ENCODE assay signal across 2 cellular contexts in the genomic region with DNA sequence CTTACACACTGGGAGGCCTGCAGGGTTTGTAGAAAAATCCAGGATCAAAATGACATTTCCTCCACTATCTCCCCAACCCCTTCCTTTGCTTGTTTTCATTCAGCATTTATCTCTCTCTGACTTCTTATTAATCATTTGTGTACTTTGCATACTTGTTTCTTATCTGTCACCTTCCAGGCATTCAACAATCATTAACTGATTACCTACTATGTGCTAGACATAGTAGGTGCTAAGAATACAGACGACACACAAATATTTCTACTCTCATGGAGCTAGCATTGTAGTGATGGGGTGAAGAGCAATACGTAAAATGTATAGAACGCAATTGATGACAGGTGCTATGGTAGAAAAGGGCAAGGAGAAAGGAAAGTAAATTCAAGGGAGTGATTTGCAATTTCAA.
A peak's percentile ranks its signal among the peaks of the same experiment; 100 is the strongest.
TF ChIP-seq lines count a peak whose summit lies in the region.

No MANE protein-coding gene starts in this region.

TF ChIP-seq in HepG2, 621 proteins besides CTCF, POLR2A, EP300 and RAD21:
- TF ChIP-seq, protein P1, sequence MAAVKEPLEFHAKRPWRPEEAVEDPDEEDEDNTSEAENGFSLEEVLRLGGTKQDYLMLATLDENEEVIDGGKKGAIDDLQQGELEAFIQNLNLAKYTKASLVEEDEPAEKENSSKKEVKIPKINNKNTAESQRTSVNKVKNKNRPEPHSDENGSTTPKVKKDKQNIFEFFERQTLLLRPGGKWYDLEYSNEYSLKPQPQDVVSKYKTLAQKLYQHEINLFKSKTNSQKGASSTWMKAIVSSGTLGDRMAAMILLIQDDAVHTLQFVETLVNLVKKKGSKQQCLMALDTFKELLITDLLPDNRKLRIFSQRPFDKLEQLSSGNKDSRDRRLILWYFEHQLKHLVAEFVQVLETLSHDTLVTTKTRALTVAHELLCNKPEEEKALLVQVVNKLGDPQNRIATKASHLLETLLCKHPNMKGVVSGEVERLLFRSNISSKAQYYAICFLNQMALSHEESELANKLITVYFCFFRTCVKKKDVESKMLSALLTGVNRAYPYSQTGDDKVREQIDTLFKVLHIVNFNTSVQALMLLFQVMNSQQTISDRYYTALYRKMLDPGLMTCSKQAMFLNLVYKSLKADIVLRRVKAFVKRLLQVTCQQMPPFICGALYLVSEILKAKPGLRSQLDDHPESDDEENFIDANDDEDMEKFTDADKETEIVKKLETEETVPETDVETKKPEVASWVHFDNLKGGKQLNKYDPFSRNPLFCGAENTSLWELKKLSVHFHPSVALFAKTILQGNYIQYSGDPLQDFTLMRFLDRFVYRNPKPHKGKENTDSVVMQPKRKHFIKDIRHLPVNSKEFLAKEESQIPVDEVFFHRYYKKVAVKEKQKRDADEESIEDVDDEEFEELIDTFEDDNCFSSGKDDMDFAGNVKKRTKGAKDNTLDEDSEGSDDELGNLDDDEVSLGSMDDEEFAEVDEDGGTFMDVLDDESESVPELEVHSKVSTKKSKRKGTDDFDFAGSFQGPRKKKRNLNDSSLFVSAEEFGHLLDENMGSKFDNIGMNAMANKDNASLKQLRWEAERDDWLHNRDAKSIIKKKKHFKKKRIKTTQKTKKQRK (IDR thresholded peaks at IDR 0.05; ENCODE audit: low read length): no peak
- TF ChIP-seq ZKSCAN1 (IDR thresholded peaks at IDR 0.05; ENCODE audit: low read length) (0 out of 2 replicates have a peak, but pooled peaks have one; percentile 19), ZNF563 (CRISPR knock-in tag; IDR thresholded peaks at IDR 0.05) (no peak)
- TF ChIP-seq, protein P2, sequence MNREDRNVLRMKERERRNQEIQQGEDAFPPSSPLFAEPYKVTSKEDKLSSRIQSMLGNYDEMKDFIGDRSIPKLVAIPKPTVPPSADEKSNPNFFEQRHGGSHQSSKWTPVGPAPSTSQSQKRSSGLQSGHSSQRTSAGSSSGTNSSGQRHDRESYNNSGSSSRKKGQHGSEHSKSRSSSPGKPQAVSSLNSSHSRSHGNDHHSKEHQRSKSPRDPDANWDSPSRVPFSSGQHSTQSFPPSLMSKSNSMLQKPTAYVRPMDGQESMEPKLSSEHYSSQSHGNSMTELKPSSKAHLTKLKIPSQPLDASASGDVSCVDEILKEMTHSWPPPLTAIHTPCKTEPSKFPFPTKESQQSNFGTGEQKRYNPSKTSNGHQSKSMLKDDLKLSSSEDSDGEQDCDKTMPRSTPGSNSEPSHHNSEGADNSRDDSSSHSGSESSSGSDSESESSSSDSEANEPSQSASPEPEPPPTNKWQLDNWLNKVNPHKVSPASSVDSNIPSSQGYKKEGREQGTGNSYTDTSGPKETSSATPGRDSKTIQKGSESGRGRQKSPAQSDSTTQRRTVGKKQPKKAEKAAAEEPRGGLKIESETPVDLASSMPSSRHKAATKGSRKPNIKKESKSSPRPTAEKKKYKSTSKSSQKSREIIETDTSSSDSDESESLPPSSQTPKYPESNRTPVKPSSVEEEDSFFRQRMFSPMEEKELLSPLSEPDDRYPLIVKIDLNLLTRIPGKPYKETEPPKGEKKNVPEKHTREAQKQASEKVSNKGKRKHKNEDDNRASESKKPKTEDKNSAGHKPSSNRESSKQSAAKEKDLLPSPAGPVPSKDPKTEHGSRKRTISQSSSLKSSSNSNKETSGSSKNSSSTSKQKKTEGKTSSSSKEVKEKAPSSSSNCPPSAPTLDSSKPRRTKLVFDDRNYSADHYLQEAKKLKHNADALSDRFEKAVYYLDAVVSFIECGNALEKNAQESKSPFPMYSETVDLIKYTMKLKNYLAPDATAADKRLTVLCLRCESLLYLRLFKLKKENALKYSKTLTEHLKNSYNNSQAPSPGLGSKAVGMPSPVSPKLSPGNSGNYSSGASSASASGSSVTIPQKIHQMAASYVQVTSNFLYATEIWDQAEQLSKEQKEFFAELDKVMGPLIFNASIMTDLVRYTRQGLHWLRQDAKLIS (CRISPR knock-in tag; IDR thresholded peaks at IDR 0.05): no peak

TF ChIP-seq in K562, 482 proteins besides CTCF, POLR2A, EP300 and RAD21:
- TF ChIP-seq YBX1 (IDR thresholded peaks at IDR 0.05) (no peak), ZKSCAN1 (IDR thresholded peaks at IDR 0.05; ENCODE audit: low read depth, low read length) (peak; percentile 55; the same call in 1 of the 2 replicates), PTBP1 (IDR thresholded peaks at IDR 0.05; ENCODE audit: low read depth, low read length) (no peak)
